Comparison of ENCODE assay signal across 26 cellular contexts in the genomic region with DNA sequence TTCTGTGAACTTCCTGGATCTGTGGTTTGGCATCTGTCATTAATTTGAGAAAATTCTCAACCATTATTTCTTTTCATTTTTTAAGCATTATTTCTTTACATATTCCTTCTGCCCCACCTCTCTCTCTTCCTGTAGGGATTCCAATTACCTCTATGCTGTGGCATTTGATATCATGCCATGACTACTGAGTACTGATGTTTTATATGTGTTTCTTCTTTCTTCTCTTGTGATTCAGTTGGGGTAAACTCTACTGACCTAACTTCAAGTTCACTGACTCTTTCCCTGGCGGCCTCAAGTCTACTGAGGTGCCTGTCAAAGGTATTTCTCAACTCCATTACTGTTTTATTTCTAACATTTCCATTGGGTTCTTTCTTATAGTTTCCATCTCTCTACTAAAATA. TPM values are rescaled to one million over a fixed set of nuclear protein-coding genes. Genes with fewer than 3 reads are reported as not detected.
"Had no signal": no experiment of that assay in that cellular context is flagged by ENCODE, and none has a peak within 500 bp of the region (broad histone marks: within the 10 kb centered on the region; RNA-seq: fewer than 3 reads in every experiment).

No MANE protein-coding gene starts in this region.

- H3K4me2 ChIP-seq: smooth muscle cell had no signal

- H3K4me1 Mint-ChIP-seq: activated naive CD8-positive, alpha-beta T cell treated with anti-CD3 and anti-CD28 coated beads for 36 hours; natural killer cell; stimulated activated memory B cell treated with anti-CD40 and anti-IgM and Interleukin-4, amounts not matched to agents 10 μg/mL and 1 μg/mL and 100 μg/mL, for 72 hours had no signal

- H3K27me3 ChIP-seq: body of pancreas, gastroesophageal sphincter, sigmoid colon, transverse colon, uterus had no signal

- H3K4me3 ChIP-seq: body of pancreas, gastroesophageal sphincter, sigmoid colon, smooth muscle cell, transverse colon, uterus had no signal

- ATAC-seq: activated T-cell treated with anti-CD3 and anti-CD28 coated beads, Interleukin-2, amount 50 U/mL, for 4 hours; body of pancreas; gastroesophageal sphincter; left cardiac atrium; natural killer cell; stimulated activated memory B cell treated with anti-CD40 and anti-IgM and Interleukin-4, amounts not matched to agents 10 μg/mL and 1 μg/mL and 100 μg/mL, for 72 hours had no signal

- H3K4me3 Mint-ChIP-seq: activated naive CD8-positive, alpha-beta T cell treated with anti-CD3 and anti-CD28 coated beads for 36 hours; activated T-cell treated with anti-CD3 and anti-CD28 coated beads, Interleukin-2, amount 50 U/mL, for 4 hours; dendritic cell treated with granulocyte-macrophage colony-stimulating factor and Interleukin-4, amounts not matched to agents 40 ng/mL and 50 ng/mL, for 4 days; natural killer cell; stimulated activated memory B cell treated with anti-CD40 and anti-IgM and Interleukin-4, amounts not matched to agents 10 μg/mL and 1 μg/mL and 100 μg/mL, for 72 hours had no signal

- H3K36me3 Mint-ChIP-seq: natural killer cell had no signal

- H3K9me3 ChIP-seq: body of pancreas, sigmoid colon, transverse colon, uterus had no signal

- H3K27ac ChIP-seq: body of pancreas, gastroesophageal sphincter, sigmoid colon, transverse colon, uterus had no signal

- H3K27ac Mint-ChIP-seq: activated naive CD8-positive, alpha-beta T cell treated with anti-CD3 and anti-CD28 coated beads for 36 hours; activated T-helper 2 cell treated with anti-CD3 and anti-CD28 coated beads, Interferon-gamma antibody, Interleukin-2, Interleukin-4, amounts not matched to agents 10 μg/mL and 5 μg/mL and 100 μg/mL, durations not matched to agents 14 hours and 24 hours and 36 hours; dendritic cell treated with granulocyte-macrophage colony-stimulating factor and Interleukin-4, amounts not matched to agents 40 ng/mL and 50 ng/mL, for 4 days; natural killer cell; progenitor cell of endocrine pancreas; stimulated activated memory B cell treated with anti-CD40 and anti-IgM and Interleukin-4, amounts not matched to agents 10 μg/mL and 1 μg/mL and 100 μg/mL, for 72 hours had no signal

- H3K36me3 ChIP-seq: uterus had no signal

- H3K4me1 ChIP-seq: body of pancreas, gastroesophageal sphincter, sigmoid colon, transverse colon, uterus had no signal

- H3K9me3 Mint-ChIP-seq: activated T-helper 2 cell treated with anti-CD3 and anti-CD28 coated beads, Interferon-gamma antibody, Interleukin-2, Interleukin-4, amounts not matched to agents 10 μg/mL and 5 μg/mL and 100 μg/mL, durations not matched to agents 14 hours and 24 hours and 36 hours had no signal

- FAIRE-seq: endometrium had no signal

- DNase-seq: activated CD4-positive, alpha-beta T cell treated with anti-CD3 and anti-CD28 coated beads for 1 hour; activated CD8-positive, alpha-beta memory T cell treated with anti-CD3 and anti-CD28 coated beads, Interleukin-2, amount 50 U/mL, for 4 hours; activated naive CD4-positive, alpha-beta T cell treated with Interleukin-2 at 50 U/mL for 16 hours; activated naive CD8-positive, alpha-beta T cell treated with anti-CD3 and anti-CD28 coated beads for 36 hours; activated T-cell treated with anti-CD3 and anti-CD28 coated beads, Interleukin-2, amount 50 U/mL, for 4 hours; amniotic stem cell; body of pancreas; effector CD4-positive, alpha-beta T cell; hypothalamus; islet precursor cell; left cardiac atrium; midbrain; natural killer cell; retina; sigmoid colon; stimulated activated CD4-positive, alpha-beta T cell treated with anti-CD3 and anti-CD28 coated beads, Interleukin-15, amount 100 ng/mL, for 24 hours; transverse colon; uterus had no signal

- H3K27me3 Mint-ChIP-seq: activated naive CD8-positive, alpha-beta T cell treated with anti-CD3 and anti-CD28 coated beads for 36 hours; dendritic cell treated with granulocyte-macrophage colony-stimulating factor and Interleukin-4, amounts not matched to agents 40 ng/mL and 50 ng/mL, for 4 days; progenitor cell of endocrine pancreas; stimulated activated memory B cell treated with anti-CD40 and anti-IgM and Interleukin-4, amounts not matched to agents 10 μg/mL and 1 μg/mL and 100 μg/mL, for 72 hours had no signal

RNA-seq across cellular contexts. Expression of gene GALNT12, which starts 43.1 kb away (rescaled TPM):
- total RNA-seq: osteocyte had no signal

RNA-seq across cellular contexts. Expression of gene GABBR2, which starts 55.6 kb away (rescaled TPM):
- total RNA-seq: activated naive CD8-positive, alpha-beta T cell treated with anti-CD3 and anti-CD28 coated beads for 36 hours; activated T-cell treated with anti-CD3 and anti-CD28 coated beads, Interleukin-2, amount 50 U/mL, for 4 hours; activated T-helper 2 cell treated with anti-CD3 and anti-CD28 coated beads, Interferon-gamma antibody, Interleukin-2, Interleukin-4, amounts not matched to agents 10 μg/mL and 5 μg/mL and 100 μg/mL, durations not matched to agents 14 hours and 24 hours and 36 hours; body of pancreas; natural killer cell; osteocyte; smooth muscle cell; transverse colon had no signal
